ENCODE assay signal across 12 cellular contexts in the genomic region with DNA sequence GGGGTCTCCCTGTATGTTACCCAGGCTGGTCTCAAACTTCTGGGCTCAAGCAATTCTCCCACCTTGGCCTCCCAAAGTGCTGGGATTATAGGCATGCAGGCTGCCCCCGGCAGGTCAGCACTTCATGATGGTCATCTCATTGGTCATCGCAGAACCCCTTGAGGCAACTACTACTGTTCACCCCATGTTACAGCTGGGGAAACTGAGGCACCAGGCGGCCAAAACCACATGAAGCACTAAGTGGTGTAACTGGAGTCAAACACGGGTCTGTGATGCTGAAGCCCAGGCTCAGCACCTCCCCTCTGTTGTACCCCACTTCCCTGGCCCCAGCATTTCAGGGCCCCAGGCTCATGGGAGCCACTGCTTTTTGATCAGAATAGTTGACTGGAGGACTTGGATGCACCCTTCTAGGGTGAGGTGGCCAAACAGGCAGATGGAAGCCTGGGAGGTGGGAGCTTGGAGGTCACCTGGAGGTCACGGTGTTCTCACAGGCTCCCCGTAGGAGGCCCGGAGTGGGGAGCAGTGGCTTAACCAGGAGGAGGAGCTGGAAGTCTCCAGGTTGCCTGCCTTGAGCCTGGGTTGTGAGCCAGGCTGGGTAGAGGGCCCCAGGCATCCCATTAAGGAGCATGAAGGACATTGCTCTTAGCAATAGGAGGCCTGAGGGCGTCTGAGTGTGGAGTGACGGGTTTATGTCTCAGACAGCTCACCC. TPM values are rescaled to one million over a fixed set of nuclear protein-coding genes. Genes with fewer than 3 reads are reported as not detected.
DNase-seq lines count a peak whose midpoint lies in the region; ATAC-seq, FAIRE-seq and TF ChIP-seq lines count a peak whose summit lies in the region.
"Had no signal": no experiment of that assay in that cellular context is flagged by ENCODE, and none has a peak within 500 bp of the region (broad histone marks: within the 10 kb centered on the region; RNA-seq: fewer than 3 reads in every experiment).

No MANE protein-coding gene starts in this region.

- H3K27ac ChIP-seq in A549 (peak overlapping the region; percentile 99 to 100), esophagus (ENCODE audit: low read depth in 2 of 2, low read length in 1 of 2) (peak overlapping the region; percentile 96), A673 (ENCODE audit: low read depth, low read length, poor library complexity, severe bottlenecking) (no peak overlapping the region)

- peak; percentile 54 to 92 for DNase-seq in A549 (ENCODE audit: low read depth in 1 of 2, low spot score in 1 of 2)
- peak; percentile 79 for DNase-seq in RCC 7860 (ENCODE audit: low spot score)
- DNase-seq in non-pigmented ciliary epithelial cell (ENCODE audit: low read depth) = peak; percentile 58
- DNase-seq in activated CD4-positive, alpha-beta T cell treated with anti-CD3 and anti-CD28 coated beads, Interleukin-2, amount 50 U/mL, for 48 hours = no peak
- DNase-seq in GDM1 (lab: John Stamatoyannopoulos, UW) = no peak
- DNase-seq in omental fat pad (ENCODE audit: low spot score) = no peak
- DNase-seq in A673 (ENCODE audit: low spot score) = no peak
- DNase-seq: CD4-positive, CD25-positive, alpha-beta regulatory T cell; Kasumi-1; stimulated activated naive CD4-positive, alpha-beta T cell treated with Interleukin-2 at 50 U/mL for 16 hours had no signal

- TF ChIP-seq CTCF in A549 (IDR thresholded peaks at IDR 0.05) (no peak), omental fat pad (IDR thresholded peaks at IDR 0.05) (no peak), A673 (conservative IDR thresholded peaks at IDR 0.05; ENCODE audit: low read depth, low read length) (no peak)

- no peak for TF ChIP-seq EP300 in A549 (IDR thresholded peaks at IDR 0.05)

- H3K4me2 ChIP-seq in A549 = peak overlapping the region; percentile 66

- peak in 1 of 2 experiments; percentile 16; a peak in 1 of 5 replicates for TF ChIP-seq RAD21 in A549 (conservative IDR thresholded peaks at IDR 0.05 in 1 of 2, IDR thresholded peaks at IDR 0.05 in 1 of 2)

- POLR2A ChIA-PET in A549 (lab: Yijun Ruan, JAX) = interaction anchor here (1.0 to 2.1 kb wide), 6 partner anchors 34 to 187 kb away, joined by 3 to 12 read pairs (median 4); a partner anchor contains a TSS
- POLR2A ChIA-PET in A673 (lab: Charles Lee; ENCODE audit: low non-redundant PET) = no interaction called here

- H3K4me3 ChIP-seq in A549 = peak overlapping the region; percentile 20; the same call in 1 of the 3 replicates
- H3K4me3 ChIP-seq in esophagus (ENCODE audit: low read depth in 1 of 2, low read length in 2 of 2) = no peak overlapping the region
- H3K4me3 ChIP-seq in A673 (ENCODE audit: low read depth, low read length, poor library complexity, severe bottlenecking) = no peak overlapping the region

- H3K9me3 ChIP-seq in A549 = no peaks in the 10 kb centered on the region
- H3K9me3 ChIP-seq in esophagus (ENCODE audit: control insufficient read depth in 2 of 2, insufficient read depth in 1 of 2, low read depth in 1 of 2, low read length in 1 of 2) = no peaks in the 10 kb centered on the region
- H3K9me3 ChIP-seq in A673 (ENCODE audit: low read depth, low read length, poor library complexity, severe bottlenecking) = no peaks in the 10 kb centered on the region

- H3K36me3 ChIP-seq in esophagus (ENCODE audit: control insufficient read depth in 2 of 2, insufficient read depth in 2 of 2, low read length in 1 of 2) = peaks cover 0 to 3% of the 10 kb centered on the region in 2 donors
- H3K36me3 ChIP-seq in A673 (ENCODE audit: insufficient read depth, low read length, poor library complexity, severe bottlenecking) = no peaks in the 10 kb centered on the region

- intact Hi-C loops in A673 (cut with micrococcal nuclease; ENCODE audit: unreplicated experiment) = no loop called here

- H3K4me1 ChIP-seq in A549 (peaks cover 100% of the 10 kb centered on the region), esophagus (ENCODE audit: control insufficient read depth in 2 of 2, insufficient read depth in 2 of 2, low read length in 1 of 2) (peaks cover 2 to 46% of the 10 kb centered on the region in 2 donors), A673 (ENCODE audit: insufficient read depth, low read length, poor library complexity, severe bottlenecking) (no peaks in the 10 kb centered on the region)

- 35% methylated on average over 9 of the region's 9 CpGs for WGBS in A549 (ENCODE audit: missing lambda C conversion rate)
- 77 to 81% methylated on average over 9 of the region's 9 CpGs for WGBS in esophagus, 2 donors

- CTCF ChIA-PET in A549 (lab: Yijun Ruan, JAX) = interaction anchor here (0.8 to 12.0 kb wide), 18 partner anchors 9 to 190 kb away, joined by 3 to 131 read pairs (median 4); a partner anchor contains a TSS
- CTCF ChIA-PET in A673 (lab: Charles Lee) = no interaction called here

- no peaks in the 10 kb centered on the region for H3K27me3 ChIP-seq in esophagus (ENCODE audit: control insufficient read depth in 1 of 2, insufficient read depth in 2 of 2, low read length in 2 of 2)
- H3K27me3 ChIP-seq in A673 (replicated peaks; ENCODE audit: insufficient read depth, low read depth, low read length, poor library complexity) = no peaks in the 10 kb centered on the region

- TF ChIP-seq POLR2A in A549 (IDR thresholded peaks at IDR 0.05; ENCODE audit: low read length) = no peak

- peak; percentile 41 to 61 for ATAC-seq in A549
- ATAC-seq in omental fat pad (ENCODE audit: low FRiP score) = no peak
- ATAC-seq: esophagus mucosa had no signal

- BruUV-seq in A673 (replicated peaks; lab: Mats Ljungman, UMichigan) = no TSS peak

- FAIRE-seq in A549 (lab: Jason Lieb, UNC) = no peak
- FAIRE-seq in RCC 7860 (lab: Jason Lieb, UNC) = peak; percentile 14

TF ChIP-seq in A549, 52 proteins besides CTCF, POLR2A, EP300 and RAD21 (continues in another document):
- TF ChIP-seq, protein P1, sequence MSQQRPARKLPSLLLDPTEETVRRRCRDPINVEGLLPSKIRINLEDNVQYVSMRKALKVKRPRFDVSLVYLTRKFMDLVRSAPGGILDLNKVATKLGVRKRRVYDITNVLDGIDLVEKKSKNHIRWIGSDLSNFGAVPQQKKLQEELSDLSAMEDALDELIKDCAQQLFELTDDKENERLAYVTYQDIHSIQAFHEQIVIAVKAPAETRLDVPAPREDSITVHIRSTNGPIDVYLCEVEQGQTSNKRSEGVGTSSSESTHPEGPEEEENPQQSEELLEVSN (IDR thresholded peaks at IDR 0.05; ENCODE audit: borderline replicate concordance, low read depth) = 0 out of 2 replicates have a peak, but pooled peaks have one; percentile 4
- TF ChIP-seq ZNF302 (CRISPR knock-in tag; IDR thresholded peaks at IDR 0.05) (peak; percentile 84), RCOR1 (IDR thresholded peaks at IDR 0.05; ENCODE audit: low read depth, low read length) (no peak), HOXB13 (CRISPR knock-in tag; IDR thresholded peaks at IDR 0.05; ENCODE audit: low read depth) (peak; percentile 99), CBX2 (IDR thresholded peaks at IDR 0.05; ENCODE audit: borderline replicate concordance, low read depth) (no peak), GATA3 (IDR thresholded peaks at IDR 0.05; ENCODE audit: borderline replicate concordance) (peak; percentile 59; the same call in 1 of the 2 replicates), SMC3 (IDR thresholded peaks at IDR 0.05) (no peak), FOSB (CRISPR knock-in tag; IDR thresholded peaks at IDR 0.05) (peak; percentile 96), ZSCAN20 (CRISPR knock-in tag; IDR thresholded peaks at IDR 0.05) (peak; percentile 54), RNF2 (IDR thresholded peaks at IDR 0.05; ENCODE audit: borderline replicate concordance, low read depth) (no peak), EHMT2 (IDR thresholded peaks at IDR 0.05; ENCODE audit: low read depth) (no peak)
- TF ChIP-seq, protein P2, sequence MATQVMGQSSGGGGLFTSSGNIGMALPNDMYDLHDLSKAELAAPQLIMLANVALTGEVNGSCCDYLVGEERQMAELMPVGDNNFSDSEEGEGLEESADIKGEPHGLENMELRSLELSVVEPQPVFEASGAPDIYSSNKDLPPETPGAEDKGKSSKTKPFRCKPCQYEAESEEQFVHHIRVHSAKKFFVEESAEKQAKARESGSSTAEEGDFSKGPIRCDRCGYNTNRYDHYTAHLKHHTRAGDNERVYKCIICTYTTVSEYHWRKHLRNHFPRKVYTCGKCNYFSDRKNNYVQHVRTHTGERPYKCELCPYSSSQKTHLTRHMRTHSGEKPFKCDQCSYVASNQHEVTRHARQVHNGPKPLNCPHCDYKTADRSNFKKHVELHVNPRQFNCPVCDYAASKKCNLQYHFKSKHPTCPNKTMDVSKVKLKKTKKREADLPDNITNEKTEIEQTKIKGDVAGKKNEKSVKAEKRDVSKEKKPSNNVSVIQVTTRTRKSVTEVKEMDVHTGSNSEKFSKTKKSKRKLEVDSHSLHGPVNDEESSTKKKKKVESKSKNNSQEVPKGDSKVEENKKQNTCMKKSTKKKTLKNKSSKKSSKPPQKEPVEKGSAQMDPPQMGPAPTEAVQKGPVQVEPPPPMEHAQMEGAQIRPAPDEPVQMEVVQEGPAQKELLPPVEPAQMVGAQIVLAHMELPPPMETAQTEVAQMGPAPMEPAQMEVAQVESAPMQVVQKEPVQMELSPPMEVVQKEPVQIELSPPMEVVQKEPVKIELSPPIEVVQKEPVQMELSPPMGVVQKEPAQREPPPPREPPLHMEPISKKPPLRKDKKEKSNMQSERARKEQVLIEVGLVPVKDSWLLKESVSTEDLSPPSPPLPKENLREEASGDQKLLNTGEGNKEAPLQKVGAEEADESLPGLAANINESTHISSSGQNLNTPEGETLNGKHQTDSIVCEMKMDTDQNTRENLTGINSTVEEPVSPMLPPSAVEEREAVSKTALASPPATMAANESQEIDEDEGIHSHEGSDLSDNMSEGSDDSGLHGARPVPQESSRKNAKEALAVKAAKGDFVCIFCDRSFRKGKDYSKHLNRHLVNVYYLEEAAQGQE (IDR thresholded peaks at IDR 0.05) = no peak
- TF ChIP-seq, protein P3, sequence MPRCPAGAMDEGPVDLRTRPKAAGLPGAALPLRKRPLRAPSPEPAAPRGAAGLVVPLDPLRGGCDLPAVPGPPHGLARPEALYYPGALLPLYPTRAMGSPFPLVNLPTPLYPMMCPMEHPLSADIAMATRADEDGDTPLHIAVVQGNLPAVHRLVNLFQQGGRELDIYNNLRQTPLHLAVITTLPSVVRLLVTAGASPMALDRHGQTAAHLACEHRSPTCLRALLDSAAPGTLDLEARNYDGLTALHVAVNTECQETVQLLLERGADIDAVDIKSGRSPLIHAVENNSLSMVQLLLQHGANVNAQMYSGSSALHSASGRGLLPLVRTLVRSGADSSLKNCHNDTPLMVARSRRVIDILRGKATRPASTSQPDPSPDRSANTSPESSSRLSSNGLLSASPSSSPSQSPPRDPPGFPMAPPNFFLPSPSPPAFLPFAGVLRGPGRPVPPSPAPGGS (IDR thresholded peaks at IDR 0.05) = no peak

RNA-seq across cellular contexts. Expression of a gene that starts 57.3 kb away (rescaled TPM):
- polyA plus RNA-seq in A549 (2011; rRNA removed) (109 and 157 TPM in 2 replicates), A549 (2017; fragmentation: RNase III; extraction: RNeasy Plus Mini Kit Qiagen cat#74134 plus additional on column Dnase treatment) (146 to 160 TPM (median 150 TPM) in 3 replicates), esophagus (10 to 100 TPM; 40.2 to 65.9 TPM)
- polyA plus RNA-seq in A549 (2012; cell fraction: cytosol; rRNA removed) = 170 and 222 TPM in 2 replicates
- polyA plus RNA-seq in A549 (2012; cell fraction: nucleus; rRNA removed) = 83.2 and 128 TPM in 2 replicates
- 62.0 and 65.1 TPM in 2 replicates for polyA minus RNA-seq in A549 (2011; rRNA and poly(A)+ RNA removed)
- total RNA-seq in omental fat pad (10 to 100 TPM; 20.5 to 29.1 (median 26.1) TPM), A673 (2021) (60.6 and 61.1 TPM in 2 replicates)

Comparison
In these comparisons a context has a peak if more than half of its experiments do, and no peak if none do; other contexts are left out.
1. DNase-seq: peak in A549 (2 of 2), RCC 7860 (single experiment) and non-pigmented ciliary epithelial cell (single experiment); none in activated CD4-positive, alpha-beta T cell treated with anti-CD3 and anti-CD28 coated beads, Interleukin-2, amount 50 U/mL, for 48 hours (0 of 2), GDM1 (single experiment), omental fat pad (single experiment) and A673 (single experiment).